In genomic region chr9:20662156-20662555, GRCh38 we compare ENCODE assay signal across 31 cellular contexts. TPM values are rescaled to one million over a fixed set of nuclear protein-coding genes. Genes with fewer than 3 reads are reported as not detected.
DNase-seq lines count a peak whose midpoint lies in the region; ATAC-seq and TF ChIP-seq lines count a peak whose summit lies in the region.
"Had no signal": no experiment of that assay in that cellular context is flagged by ENCODE, and none has a peak within 500 bp of the region (broad histone marks: within the 10 kb centered on the region; RNA-seq: fewer than 3 reads in every experiment).

No MANE protein-coding gene starts in this region.

- peaks cover 13% of the 10 kb centered on the region for H3K4me1 ChIP-seq in CD4-positive, CD25-positive, alpha-beta regulatory T cell (ENCODE audit: control insufficient read depth, insufficient read depth, low read length, poor library complexity, severe bottlenecking)
- peaks cover 28% of the 10 kb centered on the region for H3K4me1 ChIP-seq in HAP-1
- peaks cover 22% of the 10 kb centered on the region for H3K4me1 ChIP-seq in hepatocyte (ENCODE audit: insufficient read depth)
- peaks cover 0 to 4% (median 0%) of the 10 kb centered on the region in 4 donors for H3K4me1 ChIP-seq in Peyer's patch
- peaks cover 0 to 20% (median 0%) of the 10 kb centered on the region in 12 donors for H3K4me1 ChIP-seq in heart left ventricle
- H3K4me1 ChIP-seq: prostate gland, testis had no signal

- no peaks in the 10 kb centered on the region for H3K9me2 ChIP-seq in hepatocyte (replicated peaks; ENCODE audit: insufficient read depth)

- no peak for TF ChIP-seq CTCF in hepatocyte (IDR thresholded peaks at IDR 0.05; ENCODE audit: poor library complexity)
- no peak for TF ChIP-seq CTCF in Peyer's patch (IDR thresholded peaks at IDR 0.05)
- no peak for TF ChIP-seq CTCF in heart left ventricle (IDR thresholded peaks at IDR 0.05)

- H3K36me3 ChIP-seq in CD4-positive, CD25-positive, alpha-beta regulatory T cell (ENCODE audit: control insufficient read depth, insufficient read depth, low read length): no peaks in the 10 kb centered on the region
- H3K36me3 ChIP-seq in HAP-1 (replicated peaks) (no peaks in the 10 kb centered on the region), hepatocyte (replicated peaks; ENCODE audit: insufficient read depth, low read depth) (no peaks in the 10 kb centered on the region), Peyer's patch (no peaks in the 10 kb centered on the region), heart left ventricle (no peaks in the 10 kb centered on the region)
- H3K36me3 ChIP-seq: neutrophil, prostate gland, sigmoid colon, vagina, WERI-Rb-1 had no signal

- H3K27me3 ChIP-seq in CD4-positive, CD25-positive, alpha-beta regulatory T cell (ENCODE audit: control insufficient read depth, insufficient read depth, low read length): no peaks in the 10 kb centered on the region
- no peaks in the 10 kb centered on the region for H3K27me3 ChIP-seq in HAP-1 (ENCODE audit: low read depth)
- H3K27me3 ChIP-seq in hepatocyte: no peaks in the 10 kb centered on the region
- H3K27me3 ChIP-seq in Peyer's patch: no peaks in the 10 kb centered on the region
- no peaks in the 10 kb centered on the region for H3K27me3 ChIP-seq in heart left ventricle
- H3K27me3 ChIP-seq: neutrophil, sigmoid colon, testis, vagina had no signal

- H3K79me2 ChIP-seq in hepatocyte: peaks cover 72% of the 10 kb centered on the region

- H4K20me1 ChIP-seq in hepatocyte (ENCODE audit: insufficient read depth, poor library complexity, severe bottlenecking): no peaks in the 10 kb centered on the region

- H2AFZ ChIP-seq in hepatocyte: no peak overlapping the region

- no peaks in the 10 kb centered on the region for H3K36me3 Mint-ChIP-seq in CD4-positive, CD25-positive, alpha-beta regulatory T cell
- no peaks in the 10 kb centered on the region for H3K36me3 Mint-ChIP-seq in stimulated activated naive B cell treated with anti-CD40 and anti-IgM and Interleukin-4, amounts not matched to agents 10 μg/mL and 1 μg/mL and 100 μg/mL, for 72 hours
- H3K36me3 Mint-ChIP-seq: immature natural killer cell had no signal

- peaks cover 0 to 5% (median under 1%) of the 10 kb centered on the region in 4 donors for H3K4me1 Mint-ChIP-seq in CD4-positive, CD25-positive, alpha-beta regulatory T cell
- no peaks in the 10 kb centered on the region for H3K4me1 Mint-ChIP-seq in stimulated activated naive B cell treated with anti-CD40 and anti-IgM and Interleukin-4, amounts not matched to agents 10 μg/mL and 1 μg/mL and 100 μg/mL, for 72 hours
- H3K4me1 Mint-ChIP-seq: B cell, immature natural killer cell had no signal

- no peak for TF ChIP-seq POLR2A in Peyer's patch (IDR thresholded peaks at IDR 0.05)
- no peak for TF ChIP-seq POLR2A in heart left ventricle (IDR thresholded peaks at IDR 0.05)

- no peaks in the 10 kb centered on the region for H3K9me3 ChIP-seq in CD4-positive, CD25-positive, alpha-beta regulatory T cell (ENCODE audit: control insufficient read depth in 2 of 2, low read length in 2 of 2)
- no peaks in the 10 kb centered on the region for H3K9me3 ChIP-seq in HAP-1
- no peaks in the 10 kb centered on the region for H3K9me3 ChIP-seq in hepatocyte (ENCODE audit: low read depth)
- H3K9me3 ChIP-seq in Peyer's patch: no peaks in the 10 kb centered on the region
- no peaks in the 10 kb centered on the region for H3K9me3 ChIP-seq in heart left ventricle
- H3K9me3 ChIP-seq: A549, neutrophil, prostate gland, sigmoid colon, testis, vagina had no signal

- intact Hi-C loops in heart left ventricle (cut with DNase I): no loop called here

- peaks cover 10% of the 10 kb centered on the region for H3K27me3 Mint-ChIP-seq in CD4-positive, CD25-positive, alpha-beta regulatory T cell
- peaks cover 0 to 8% of the 10 kb centered on the region in 2 donors for H3K27me3 Mint-ChIP-seq in stimulated activated naive B cell treated with anti-CD40 and anti-IgM and Interleukin-4, amounts not matched to agents 10 μg/mL and 1 μg/mL and 100 μg/mL, for 72 hours
- H3K27me3 Mint-ChIP-seq: effector memory CD8-positive, alpha-beta T cell had no signal

- H3K4me3 ChIP-seq in CD4-positive, CD25-positive, alpha-beta regulatory T cell (ENCODE audit: low read depth, low read length): peak overlapping the region; percentile 2
- H3K4me3 ChIP-seq in HAP-1 (no peak overlapping the region), hepatocyte (no peak overlapping the region), Peyer's patch (no peak overlapping the region), heart left ventricle (no peak overlapping the region)
- H3K4me3 ChIP-seq: A549, coronary artery, prostate gland, sigmoid colon, testis, vagina had no signal

- H3K27ac Mint-ChIP-seq in CD4-positive, CD25-positive, alpha-beta regulatory T cell: no peak overlapping the region
- H3K27ac Mint-ChIP-seq in stimulated activated naive B cell treated with anti-CD40 and anti-IgM and Interleukin-4, amounts not matched to agents 10 μg/mL and 1 μg/mL and 100 μg/mL, for 72 hours: no peak overlapping the region
- H3K27ac Mint-ChIP-seq: activated CD4-positive, alpha-beta T cell treated with anti-CD3 and anti-CD28 coated beads, Interleukin-2, amount 10 ng/mL, durations not matched to agents 24 days and 14 days; B cell; effector memory CD8-positive, alpha-beta T cell; immature natural killer cell had no signal

- 64% methylated on average over 3 of the region's 3 CpGs for WGBS in hepatocyte (ENCODE audit: low lambda C conversion rate, missing lambda C conversion rate)
- WGBS in heart left ventricle, 4 donors: 57 to 68% (median 63%) methylated on average over 3 of the region's 3 CpGs

- in situ Hi-C loops in HAP-1 (cut with MboI; ENCODE audit: low sequenced_read_pairs): no loop called here

- H3K4me2 ChIP-seq in hepatocyte: peak overlapping the region; percentile 82
- H3K4me2 ChIP-seq: A549 had no signal

- no peak overlapping the region for H3K27ac ChIP-seq in CD4-positive, CD25-positive, alpha-beta regulatory T cell (ENCODE audit: insufficient read depth, low read length, poor library complexity, severe bottlenecking)
- no peak overlapping the region for H3K27ac ChIP-seq in hepatocyte
- H3K27ac ChIP-seq in Peyer's patch: no peak overlapping the region
- H3K27ac ChIP-seq in heart left ventricle: no peak overlapping the region
- H3K27ac ChIP-seq: A549, coronary artery, neutrophil, prostate gland, sigmoid colon, testis, vagina, WERI-Rb-1 had no signal

- no peak for DNase-seq in CD4-positive, CD25-positive, alpha-beta regulatory T cell
- DNase-seq in HAP-1 (ENCODE audit: low spot score in 2 of 2) (peak; percentile 26 to 44), NCI-H748 (lab: John Stamatoyannopoulos, UW; ENCODE audit: unreplicated experiment) (peak; percentile 79), hepatocyte (ENCODE audit: low spot score) (no peak), KG1 (lab: John Stamatoyannopoulos, UW) (no peak), Peyer's patch (no peak), heart left ventricle (no peak)
- DNase-seq in stimulated activated naive B cell treated with anti-CD40 and anti-IgM and Interleukin-4, amounts not matched to agents 10 μg/mL and 1 μg/mL and 100 μg/mL, for 72 hours: no peak
- DNase-seq: activated CD4-positive, alpha-beta T cell treated with anti-CD3 and anti-CD28 coated beads, Interleukin-2, amount 10 ng/mL, durations not matched to agents 24 days and 14 days; activated gamma-delta T cell; activated T-cell treated with anti-CD3 and anti-CD28 coated beads, Interleukin-2, amount 50 U/mL, for 1 hour; DMS53; effector memory CD8-positive, alpha-beta T cell; GDM1; hippocampal formation; immature natural killer cell; KBM-7; left colon; MM.1S; NCI-H510A treated with DMSO at 0.1 percent for 48 hours; sigmoid colon; stimulated activated naive CD4-positive, alpha-beta T cell treated with Interleukin-2 at 50 U/mL for 16 hours; T-helper 9 cell; testis; WERI-Rb-1 had no signal

- no peak for ATAC-seq in CD4-positive, CD25-positive, alpha-beta regulatory T cell (ENCODE audit: low read depth in 2 of 2)
- ATAC-seq in stimulated activated naive B cell treated with anti-CD40 and anti-IgM and Interleukin-4, amounts not matched to agents 10 μg/mL and 1 μg/mL and 100 μg/mL, for 72 hours (replicated peaks): no peak
- ATAC-seq in heart left ventricle: no peak
- ATAC-seq: A549; effector memory CD8-positive, alpha-beta T cell; left colon had no signal

- no peak overlapping the region for H3K4me3 Mint-ChIP-seq in CD4-positive, CD25-positive, alpha-beta regulatory T cell
- no peak overlapping the region for H3K4me3 Mint-ChIP-seq in stimulated activated naive B cell treated with anti-CD40 and anti-IgM and Interleukin-4, amounts not matched to agents 10 μg/mL and 1 μg/mL and 100 μg/mL, for 72 hours
- H3K4me3 Mint-ChIP-seq: activated CD4-positive, alpha-beta T cell treated with anti-CD3 and anti-CD28 coated beads, Interleukin-2, amount 10 ng/mL, durations not matched to agents 24 days and 14 days; B cell; effector memory CD8-positive, alpha-beta T cell; immature natural killer cell had no signal

- no peaks in the 10 kb centered on the region for H3K9me3 Mint-ChIP-seq in CD4-positive, CD25-positive, alpha-beta regulatory T cell
- no peaks in the 10 kb centered on the region for H3K9me3 Mint-ChIP-seq in stimulated activated naive B cell treated with anti-CD40 and anti-IgM and Interleukin-4, amounts not matched to agents 10 μg/mL and 1 μg/mL and 100 μg/mL, for 72 hours
- H3K9me3 Mint-ChIP-seq: activated CD4-positive, alpha-beta T cell treated with anti-CD3 and anti-CD28 coated beads, Interleukin-2, amount 10 ng/mL, durations not matched to agents 24 days and 14 days; effector memory CD8-positive, alpha-beta T cell; immature natural killer cell had no signal

RNA-seq across cellular contexts. Expression of gene FOCAD, which starts 21.9 kb away (rescaled TPM):
- 19.6 TPM for total RNA-seq in CD4-positive, CD25-positive, alpha-beta regulatory T cell
- 10 to 100 TPM in 3 of 4 donors, 1 to 10 TPM in 1; 9.0 to 17.2 (median 12.3) TPM for polyA plus RNA-seq in CD4-positive, CD25-positive, alpha-beta regulatory T cell
- total RNA-seq in hepatocyte (54.1 and 55.6 TPM in 2 replicates), Peyer's patch (10 to 100 TPM; 19.4 to 42.1 (median 28.7) TPM), heart left ventricle (10 to 100 TPM; 25.1 to 39.5 (median 32.6) TPM)
- polyA plus RNA-seq in hepatocyte (16.6 and 21.7 TPM in 2 replicates), heart left ventricle (10 to 100 TPM in 1 of 2 donors, 1 to 10 TPM in 1; 8.6 to 15.3 TPM)

RNA-seq across cellular contexts. Expression of gene MLLT3, which starts 39.9 kb away (rescaled TPM):
- total RNA-seq in CD4-positive, CD25-positive, alpha-beta regulatory T cell: 63.2 TPM
- polyA plus RNA-seq in CD4-positive, CD25-positive, alpha-beta regulatory T cell: 10 to 100 TPM; 37.6 to 51.8 (median 48.5) TPM
- 38.3 and 39.2 TPM in 2 replicates for total RNA-seq in hepatocyte
- 13.6 and 13.7 TPM in 2 replicates for polyA plus RNA-seq in hepatocyte
- total RNA-seq in Peyer's patch: 10 to 100 TPM; 15.1 to 30.5 (median 18.4) TPM
- 10 to 100 TPM; 10.8 to 21.0 (median 16.5) TPM for total RNA-seq in heart left ventricle
- 1 to 10 TPM; 7.5 to 7.9 TPM for polyA plus RNA-seq in heart left ventricle

Comparison
In these comparisons a context has a peak if more than half of its experiments do, and no peak if none do; other contexts are left out.
1. DNase-seq: peak in HAP-1 (2 of 2) and NCI-H748 (single experiment); none in CD4-positive, CD25-positive, alpha-beta regulatory T cell (0 of 3), hepatocyte (single experiment), KG1 (single experiment), Peyer's patch (0 of 3), stimulated activated naive B cell treated with anti-CD40 and anti-IgM and Interleukin-4, amounts not matched to agents 10 μg/mL and 1 μg/mL and 100 μg/mL, for 72 hours (single experiment) and heart left ventricle (0 of 5).